ENCODE assay signal across 2 cellular contexts in the genomic region with DNA sequence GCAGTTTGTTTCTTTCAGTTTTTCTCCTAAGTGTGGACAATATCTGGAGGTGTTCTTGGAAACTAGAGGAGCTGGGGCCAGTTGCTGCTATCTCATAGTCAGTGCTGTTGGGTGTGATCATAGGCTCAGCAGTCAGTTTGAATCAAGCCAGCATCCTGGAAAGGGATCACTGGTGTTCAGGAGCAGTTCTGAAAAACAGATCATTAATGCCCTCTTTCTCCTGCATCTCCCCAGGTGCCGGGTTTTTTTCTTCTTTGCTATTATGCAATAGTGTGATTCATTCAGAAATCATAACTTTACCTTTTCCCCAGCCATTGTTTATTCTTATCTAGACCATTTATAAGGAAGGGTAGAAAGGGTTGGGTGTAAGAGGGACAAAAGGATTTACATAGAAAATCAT.
A peak's percentile ranks its signal among the peaks of the same experiment; 100 is the strongest.
TF ChIP-seq lines count a peak whose summit lies in the region.

No MANE protein-coding gene starts in this region.

TF ChIP-seq in Ishikawa, 13 proteins besides CTCF, POLR2A, EP300 and RAD21:
- TF ChIP-seq CEBPB (IDR thresholded peaks at IDR 0.05) (peak; percentile 72), YY1 (IDR thresholded peaks at IDR 0.05; ENCODE audit: low read depth) (no peak)

TF ChIP-seq in HepG2, 621 proteins besides CTCF, POLR2A, EP300 and RAD21:
- TF ChIP-seq CEBPB (IDR thresholded peaks at IDR 0.05; ENCODE audit: borderline replicate concordance, low read depth, low read length): peak; percentile 69
- no peak for TF ChIP-seq MEF2D (CRISPR knock-in tag; IDR thresholded peaks at IDR 0.05)
- TF ChIP-seq TCF12 (IDR thresholded peaks at IDR 0.05): no peak
- TF ChIP-seq TCF12 (CRISPR knock-in tag; IDR thresholded peaks at IDR 0.05): no peak
